Comparison of ENCODE assay signal across 32 cellular contexts in the genomic region with DNA sequence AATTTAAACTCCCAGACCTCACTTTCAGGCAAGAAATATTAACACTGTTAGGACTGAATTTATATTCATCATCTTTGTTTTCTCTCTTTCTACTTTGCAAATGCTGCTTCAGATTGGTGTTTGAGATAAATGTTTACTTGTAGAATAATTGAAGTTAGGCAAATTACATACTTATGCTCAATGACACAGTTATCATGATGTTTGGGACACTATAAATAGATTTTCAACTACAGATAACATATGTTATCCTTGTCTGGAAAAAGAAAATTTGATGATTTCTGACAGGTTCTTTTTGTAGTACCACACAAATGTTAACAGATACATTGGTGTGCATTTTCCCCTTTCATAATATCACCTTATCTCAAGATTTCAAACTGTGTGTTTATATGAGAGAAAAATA. TPM values are rescaled to one million over a fixed set of nuclear protein-coding genes. Genes with fewer than 3 reads are reported as not detected.
"Had no signal": no experiment of that assay in that cellular context is flagged by ENCODE, and none has a peak within 500 bp of the region (broad histone marks: within the 10 kb centered on the region; RNA-seq: fewer than 3 reads in every experiment).

No MANE protein-coding gene starts in this region.

- H3K4me3 ChIP-seq: ovary, psoas muscle, right lobe of liver, sigmoid colon, skin epidermis, smooth muscle cell, spleen, suprapubic skin, testis, tibial artery, transverse colon, upper lobe of right lung, vagina had no signal

- H3K9ac ChIP-seq: parathyroid adenoma had no signal

- ATAC-seq: naive thymus-derived CD8-positive, alpha-beta T cell; natural killer cell treated with Interleukin-12 subunit alpha and Interleukin-12 subunit beta and Interleukin-15 and Interleukin-18, amount 100 ng/mL, for 72 hours; psoas muscle; right cardiac atrium; right lobe of liver; stimulated activated memory B cell treated with anti-CD40 and anti-IgM and Interleukin-4, amounts not matched to agents 10 μg/mL and 1 μg/mL and 100 μg/mL, for 72 hours; stimulated activated naive CD8-positive, alpha-beta T cell treated with anti-CD3 and anti-CD28 coated beads, Interleukin-15, amount 100 ng/mL, for 72 hours; stimulated activated naive CD8-positive, alpha-beta T cell treated with anti-CD3 and anti-CD28 coated beads, Interleukin-15, Interleukin-2, amounts not matched to agents 100 U/mL and 50 U/mL, for 24 hours; upper lobe of right lung had no signal

- H3K27ac ChIP-seq: neutrophil, ovary, parathyroid adenoma, psoas muscle, right lobe of liver, sigmoid colon, skin epidermis, spleen, suprapubic skin, testis, tibial artery, transverse colon, upper lobe of right lung, vagina had no signal

- H3K9me3 ChIP-seq: neutrophil, ovary, psoas muscle, right lobe of liver, sigmoid colon, spleen, suprapubic skin, testis, tibial artery, transverse colon, upper lobe of right lung, vagina had no signal

- H3K4me1 ChIP-seq: parathyroid adenoma, right lobe of liver, sigmoid colon, spleen, suprapubic skin, testis, transverse colon, upper lobe of right lung, vagina had no signal

- H2AFZ ChIP-seq: parathyroid adenoma had no signal

- H3K27me3 ChIP-seq: ovary, sigmoid colon, suprapubic skin, testis, tibial artery, vagina had no signal

- H3K4me2 ChIP-seq: smooth muscle cell had no signal

- H3K36me3 ChIP-seq: neutrophil, ovary, right lobe of liver, sigmoid colon, spleen, suprapubic skin, tibial artery, transverse colon, upper lobe of right lung, vagina had no signal

- DNase-seq: naive thymus-derived CD8-positive, alpha-beta T cell; nephron progenitor cell; ovary; posterior cingulate gyrus; psoas muscle; right cardiac atrium; right lobe of liver; sigmoid colon; spleen; stimulated activated CD4-positive, alpha-beta T cell treated with anti-CD3 and anti-CD28 coated beads, Interleukin-12 subunit alpha, Interleukin-12 subunit beta, amount 100 ng/mL, for 4 hours; stimulated activated CD4-positive, alpha-beta T cell treated with anti-CD3 and anti-CD28 coated beads, Interleukin-1b, Interleukin-23, amount 100 ng/mL, for 48 hours; stimulated activated CD4-positive, alpha-beta T cell treated with anti-CD3 and anti-CD28 coated beads, Interleukin-4, amount 100 ng/mL, for 1 hour; stimulated activated CD4-positive, alpha-beta T cell treated with anti-CD3 and anti-CD28 coated beads, Interleukin-4, amount 100 ng/mL, for 4 hours; stimulated activated CD8-positive, alpha-beta memory T cell treated with anti-CD3 and anti-CD28 coated beads, Interleukin-4, amount 100 ng/mL, for 48 hours; stimulated activated naive CD4-positive, alpha-beta T cell; stimulated activated naive CD8-positive, alpha-beta T cell treated with anti-CD3 and anti-CD28 coated beads, Interleukin-15, amount 100 ng/mL, for 72 hours; stimulated activated naive CD8-positive, alpha-beta T cell treated with anti-CD3 and anti-CD28 coated beads, Interleukin-15, Interleukin-2, amounts not matched to agents 100 U/mL and 50 U/mL, for 24 hours; substantia nigra; testis; tibial artery; transverse colon; upper lobe of right lung had no signal

- H3K79me2 ChIP-seq: parathyroid adenoma had no signal

RNA-seq across cellular contexts. Expression of gene PRR16, which starts 7.9 kb away (rescaled TPM):
- total RNA-seq: naive thymus-derived CD8-positive, alpha-beta T cell; natural killer cell treated with Interleukin-12 subunit alpha and Interleukin-12 subunit beta and Interleukin-15 and Interleukin-18, amount 100 ng/mL, for 72 hours; neural crest cell; progenitor cell of endocrine pancreas had no signal
- polyA plus RNA-seq: naive thymus-derived CD8-positive, alpha-beta T cell had no signal
